8 cellular contexts compared by ENCODE assay signal in the genomic region with DNA sequence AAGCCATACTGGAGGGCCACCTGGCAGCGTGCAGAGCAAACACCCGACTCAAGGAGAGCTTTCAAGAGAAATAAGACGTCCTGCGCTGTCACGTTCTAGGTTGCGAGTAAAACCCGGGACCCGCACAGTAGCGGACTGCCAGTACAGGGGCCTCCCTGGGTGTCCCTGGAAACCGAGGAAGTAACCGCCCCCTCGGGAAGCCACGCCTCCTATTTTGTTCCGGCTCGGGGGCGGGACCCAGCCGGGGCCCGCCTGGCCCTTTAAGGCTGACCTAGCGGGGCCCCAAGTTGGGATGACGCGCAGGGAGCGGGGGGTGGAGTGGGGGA. TPM values are rescaled to one million over a fixed set of nuclear protein-coding genes. Genes with fewer than 3 reads are reported as not detected.
DNase-seq lines count a peak whose midpoint lies in the region; ATAC-seq, FAIRE-seq and TF ChIP-seq lines count a peak whose summit lies in the region.

No MANE protein-coding gene starts in this region.

- WGBS in esophagus, 2 donors: 0 to 1% methylated on average over 17 to 22 of the region's 22 CpGs

- TF ChIP-seq CTCF in D721Med (IDR thresholded peaks at IDR 0.05; ENCODE audit: insufficient read depth, missing control alignments): no peak

- peaks cover 25% of the 10 kb centered on the region for H3K27me3 ChIP-seq in HUES48 (ENCODE audit: control insufficient read depth, insufficient read depth, low read length)
- no peaks in the 10 kb centered on the region for H3K27me3 ChIP-seq in esophagus (ENCODE audit: control insufficient read depth in 1 of 2, insufficient read depth in 2 of 2, low read length in 2 of 2)
- H3K27me3 ChIP-seq in muscle layer of duodenum (ENCODE audit: low read depth, low read length): no peaks in the 10 kb centered on the region

- FAIRE-seq in D721Med (lab: Jason Lieb, UNC): no peak

- peak; percentile 91 for DNase-seq in D721Med (ENCODE audit: insufficient read length, low spot score)
- peak; percentile 74 for DNase-seq in OCI-M2 (lab: John Stamatoyannopoulos, UW; ENCODE audit: unreplicated experiment)
- peak; percentile 95 for DNase-seq in activated T-cell treated with anti-CD3 and anti-CD28 coated beads for 48 hours (ENCODE audit: low read depth)
- peak; percentile 93 for DNase-seq in stimulated activated CD8-positive, alpha-beta memory T cell treated with anti-CD3 and anti-CD28 coated beads, Interleukin-7, amount 100 ng/mL, for 24 hours (ENCODE audit: low read depth)

- peak overlapping the region; percentile 38 for H3K27ac ChIP-seq in HUES48 (ENCODE audit: low read depth, low read length)
- H3K27ac ChIP-seq in esophagus (ENCODE audit: low read depth in 2 of 2, low read length in 1 of 2): peak overlapping the region; percentile 89 to 91
- H3K27ac ChIP-seq in muscle layer of duodenum (ENCODE audit: low read length): peak overlapping the region; percentile 24

- H3K4me1 ChIP-seq in HUES48 (ENCODE audit: control insufficient read depth, insufficient read depth, low read length): peaks cover 11% of the 10 kb centered on the region
- peaks cover 3 to 12% of the 10 kb centered on the region in 2 donors for H3K4me1 ChIP-seq in esophagus (ENCODE audit: control insufficient read depth in 2 of 2, insufficient read depth in 2 of 2, low read length in 1 of 2)
- H3K4me1 ChIP-seq in muscle layer of duodenum (ENCODE audit: control insufficient read depth in 1 of 2, insufficient read depth in 2 of 2, low read length in 2 of 2): peaks cover 16 to 21% of the 10 kb centered on the region in 2 donors

- H3K4me3 ChIP-seq in HUES48 (ENCODE audit: low read depth, low read length): peak overlapping the region; percentile 75
- H3K4me3 ChIP-seq in esophagus (ENCODE audit: low read depth in 1 of 2, low read length in 2 of 2): peak overlapping the region; percentile 53 to 95
- peak overlapping the region; percentile 78 to 81 for H3K4me3 ChIP-seq in muscle layer of duodenum (ENCODE audit: low read depth in 1 of 2, low read length in 2 of 2)

- no peak overlapping the region for H3K9ac ChIP-seq in HUES48 (ENCODE audit: low read depth, low read length)

- H3K9me3 ChIP-seq in HUES48 (ENCODE audit: control insufficient read depth, insufficient read depth, low read length) (no peaks in the 10 kb centered on the region), esophagus (ENCODE audit: control insufficient read depth in 2 of 2, insufficient read depth in 1 of 2, low read depth in 1 of 2, low read length in 1 of 2) (no peaks in the 10 kb centered on the region), muscle layer of duodenum (ENCODE audit: control insufficient read depth in 1 of 2, low read length in 2 of 2) (no peaks in the 10 kb centered on the region)

- ATAC-seq in GM21390 (IDR thresholded peaks at IDR 0.05; ENCODE audit: unreplicated experiment): peak; percentile 61

- H3K36me3 ChIP-seq in HUES48 (ENCODE audit: control insufficient read depth, insufficient read depth, low read length): peaks cover 8% of the 10 kb centered on the region; the same call in 1 of the 2 replicates
- H3K36me3 ChIP-seq in esophagus (ENCODE audit: control insufficient read depth in 2 of 2, insufficient read depth in 2 of 2, low read length in 1 of 2): no peaks in the 10 kb centered on the region
- peaks cover 0 to 1% of the 10 kb centered on the region in 2 donors for H3K36me3 ChIP-seq in muscle layer of duodenum (ENCODE audit: control insufficient read depth in 1 of 2, insufficient read depth in 2 of 2, low read length in 2 of 2)

RNA-seq across cellular contexts. Expression of gene MAPKAPK3, which starts 0.2 kb away (rescaled TPM):
- 10 to 100 TPM; 33.8 to 39.1 TPM for polyA plus RNA-seq in esophagus

RNA-seq across cellular contexts. Expression of gene CISH, which starts 5.2 kb away (rescaled TPM):
- 1 to 10 TPM; 5.5 to 7.0 TPM for polyA plus RNA-seq in esophagus

RNA-seq across cellular contexts. Expression of gene HEMK1, which starts 47.4 kb away (rescaled TPM):
- 10 to 100 TPM in 1 of 2 donors, 1 to 10 TPM in 1; 8.3 to 12.9 TPM for polyA plus RNA-seq in esophagus

RNA-seq across cellular contexts. Expression of gene C3orf18, which starts 49.2 kb away (rescaled TPM):
- polyA plus RNA-seq in esophagus: 1 to 10 TPM; 1.8 to 2.0 TPM

RNA-seq across cellular contexts. Expression of gene DOCK3, which starts 58.0 kb away (rescaled TPM):
- 1 to 10 TPM in 1 of 2 donors, under 1 TPM in 1; 0.93 to 2.8 TPM for polyA plus RNA-seq in esophagus

Comparison
In these comparisons a context has a peak if more than half of its experiments do, and no peak if none do; other contexts are left out.
1. Peak in every context shown above with its lines: DNase-seq, ATAC-seq, H3K4me3 ChIP-seq and H3K27ac ChIP-seq.
2. H3K27ac ChIP-seq: peak in every context shown above with its lines; median percentile 90 in esophagus; 38 in HUES48; 24 in muscle layer of duodenum.